9 cellular contexts compared by ENCODE assay signal in genomic region chr15:63939531-63940130, GRCh38.
A peak's percentile ranks its signal among the peaks of the same experiment; 100 is the strongest.
DNase-seq lines count a peak whose midpoint lies in the region; TF ChIP-seq lines count a peak whose summit lies in the region.
"Had no signal": no experiment of that assay in that cellular context is flagged by ENCODE, and none has a peak within 500 bp of the region (broad histone marks: within the 10 kb centered on the region; RNA-seq: fewer than 3 reads in every experiment).

No MANE protein-coding gene starts in this region.

- no peak overlapping the region for H3K4me3 ChIP-seq in adrenal gland

- peak; percentile 64 for DNase-seq in DMS 273 (lab: John Stamatoyannopoulos, UW; ENCODE audit: unreplicated experiment)
- no peak for DNase-seq in DMS 273 treated with DMSO at 0.1 percent for 48 hours (lab: John Stamatoyannopoulos, UW)
- DNase-seq in adrenal gland, result peak; percentile 28 to 84 (median 65)
- DNase-seq in kidney glomerular epithelial cell (lab: John Stamatoyannopoulos, UW), result peak; percentile 17
- DNase-seq in NCI-H1436 treated with DMSO at 0.1 percent for 48 hours (lab: John Stamatoyannopoulos, UW), result no peak
- no peak for DNase-seq in epidermal melanocyte (ENCODE audit: insufficient read length, low spot score)
- DNase-seq in SIG-M5 treated with dmso at 0.1 percent for 504 hours (lab: John Stamatoyannopoulos, UW; ENCODE audit: unreplicated experiment), result no peak

- H3K4me1 ChIP-seq in adrenal gland (replicated peaks in 1 of 2), result peaks cover 21 to 30% of the 10 kb centered on the region in 2 donors

- H3K4me3 Mint-ChIP-seq in stimulated activated naive CD8-positive, alpha-beta T cell treated with anti-CD3 and anti-CD28 coated beads, Interleukin-15, Interleukin-2, amounts not matched to agents 100 ng/mL and 50 ng/mL, for 24 hours, result peak overlapping the region; percentile 30

- TF ChIP-seq POLR2A in adrenal gland (IDR thresholded peaks at IDR 0.05), result no peak

- no peaks in the 10 kb centered on the region for H3K36me3 Mint-ChIP-seq in stimulated activated naive CD8-positive, alpha-beta T cell treated with anti-CD3 and anti-CD28 coated beads, Interleukin-15, Interleukin-2, amounts not matched to agents 100 ng/mL and 50 ng/mL, for 24 hours (ENCODE audit: low read depth)

- H3K27me3 ChIP-seq in adrenal gland, result no peaks in the 10 kb centered on the region

- H3K27me3 Mint-ChIP-seq in stimulated activated naive CD8-positive, alpha-beta T cell treated with anti-CD3 and anti-CD28 coated beads, Interleukin-15, Interleukin-2, amounts not matched to agents 100 ng/mL and 50 ng/mL, for 24 hours, result no peaks in the 10 kb centered on the region

- intact Hi-C loops in adrenal gland (cut with DNase I), result loop anchor here in 1 of 2 donors (5.0 kb wide), 1 partner anchor 108 kb away; the partner anchor contains the start of gene DAPK2

- H3K4me1 Mint-ChIP-seq in stimulated activated naive CD8-positive, alpha-beta T cell treated with anti-CD3 and anti-CD28 coated beads, Interleukin-15, Interleukin-2, amounts not matched to agents 100 ng/mL and 50 ng/mL, for 24 hours (ENCODE audit: low read depth), result peaks cover 26% of the 10 kb centered on the region

- H3K36me3 ChIP-seq in adrenal gland (replicated peaks in 1 of 2), result no peaks in the 10 kb centered on the region

- no peaks in the 10 kb centered on the region for H3K9me3 Mint-ChIP-seq in stimulated activated naive CD8-positive, alpha-beta T cell treated with anti-CD3 and anti-CD28 coated beads, Interleukin-15, Interleukin-2, amounts not matched to agents 100 ng/mL and 50 ng/mL, for 24 hours

- 5 to 11% (median 9%) methylated on average over 4 of the region's 4 CpGs for WGBS in adrenal gland, 4 donors

- H3K27ac ChIP-seq in adrenal gland, result peak overlapping the region in 2 of 5 donors; percentile 64 to 82
- H3K27ac ChIP-seq: 22Rv1 had no signal

- no peak for TF ChIP-seq CTCF in adrenal gland (IDR thresholded peaks at IDR 0.05)

- no peaks in the 10 kb centered on the region for H3K9me3 ChIP-seq in adrenal gland (replicated peaks in 1 of 3)

- H3K27ac Mint-ChIP-seq in stimulated activated naive CD8-positive, alpha-beta T cell treated with anti-CD3 and anti-CD28 coated beads, Interleukin-15, Interleukin-2, amounts not matched to agents 100 ng/mL and 50 ng/mL, for 24 hours, result peak overlapping the region; percentile 93

Comparison
In these comparisons a context has a peak if more than half of its experiments do, and no peak if none do; other contexts are left out.
1. DNase-seq: peak in DMS 273 (single experiment), adrenal gland (7 of 7) and kidney glomerular epithelial cell (single experiment); none in DMS 273 treated with DMSO at 0.1 percent for 48 hours (single experiment), NCI-H1436 treated with DMSO at 0.1 percent for 48 hours (single experiment), epidermal melanocyte (single experiment) and SIG-M5 treated with dmso at 0.1 percent for 504 hours (single experiment).